9 cellular contexts compared by ENCODE assay signal in genomic region chr10:100007239-100008141, GRCh38. TPM values are rescaled to one million over a fixed set of nuclear protein-coding genes. Genes with fewer than 3 reads are reported as not detected.
DNase-seq lines count a peak whose midpoint lies in the region; ATAC-seq and TF ChIP-seq lines count a peak whose summit lies in the region.
"Had no signal": no experiment of that assay in that cellular context is flagged by ENCODE, and none has a peak within 500 bp of the region (broad histone marks: within the 10 kb centered on the region; RNA-seq: fewer than 3 reads in every experiment).

No MANE protein-coding gene starts in this region.

- ATAC-seq in activated T-cell treated with anti-CD3 and anti-CD28 coated beads, Interleukin-2, amount 50 U/mL, for 4 hours: no peak
- ATAC-seq in GM18867 (IDR thresholded peaks at IDR 0.05; ENCODE audit: unreplicated experiment) (no peak), GM21529 (IDR thresholded peaks at IDR 0.05; ENCODE audit: unreplicated experiment) (no peak)

- peaks cover 12% of the 10 kb centered on the region for H4K20me1 ChIP-seq in hepatocyte (ENCODE audit: insufficient read depth, poor library complexity, severe bottlenecking)

- H3K27me3 ChIP-seq in hepatocyte (no peaks in the 10 kb centered on the region), suprapubic skin (no peaks in the 10 kb centered on the region)

- no peak for TF ChIP-seq EP300 in suprapubic skin (IDR thresholded peaks at IDR 0.05)

- DNase-seq in activated T-cell treated with anti-CD3 and anti-CD28 coated beads, Interleukin-2, amount 50 U/mL, for 4 hours: no peak
- no peak for DNase-seq in activated T-cell treated with anti-CD3 and anti-CD28 coated beads, Interleukin-2, amount 50 U/mL, for 1 hour
- no peak for DNase-seq in activated T-helper 1 cell treated with anti-CD3 and anti-CD28 coated beads, Interleukin-12 subunit alpha, Interleukin-12 subunit beta, Interleukin-2, Interleukin-4 antibody, amounts not matched to agents 30 ng/mL and 10 ng/mL and 1 ng/mL, durations not matched to agents 14 hours and 24 hours and 36 hours (ENCODE audit: low spot score)
- DNase-seq in hepatocyte (ENCODE audit: low spot score) (no peak), suprapubic skin (ENCODE audit: low spot score in 2 of 2) (no peak), NCI-H2107 (lab: John Stamatoyannopoulos, UW) (no peak)
- DNase-seq: central memory CD4-positive, alpha-beta T cell had no signal

- peak overlapping the region; percentile 53 for H3K4me3 Mint-ChIP-seq in activated T-cell treated with anti-CD3 and anti-CD28 coated beads, Interleukin-2, amount 50 U/mL, for 4 hours
- H3K4me3 Mint-ChIP-seq in activated T-helper 1 cell treated with anti-CD3 and anti-CD28 coated beads, Interleukin-12 subunit alpha, Interleukin-12 subunit beta, Interleukin-2, Interleukin-4 antibody, amounts not matched to agents 30 ng/mL and 10 ng/mL and 1 ng/mL, durations not matched to agents 14 hours and 24 hours and 36 hours: peak overlapping the region; percentile 84

- H3K9me3 ChIP-seq in hepatocyte (ENCODE audit: low read depth) (no peaks in the 10 kb centered on the region), suprapubic skin (no peaks in the 10 kb centered on the region)

- no peaks in the 10 kb centered on the region for H3K36me3 ChIP-seq in hepatocyte (replicated peaks; ENCODE audit: insufficient read depth, low read depth)
- H3K36me3 ChIP-seq in suprapubic skin: no peaks in the 10 kb centered on the region

- peaks cover 66% of the 10 kb centered on the region for H3K79me2 ChIP-seq in hepatocyte

- H2AFZ ChIP-seq in hepatocyte: no peak overlapping the region

- peaks cover 45% of the 10 kb centered on the region for H3K4me1 Mint-ChIP-seq in activated T-cell treated with anti-CD3 and anti-CD28 coated beads, Interleukin-2, amount 50 U/mL, for 4 hours (ENCODE audit: low read depth)
- H3K4me1 Mint-ChIP-seq in activated T-helper 1 cell treated with anti-CD3 and anti-CD28 coated beads, Interleukin-12 subunit alpha, Interleukin-12 subunit beta, Interleukin-2, Interleukin-4 antibody, amounts not matched to agents 30 ng/mL and 10 ng/mL and 1 ng/mL, durations not matched to agents 14 hours and 24 hours and 36 hours (ENCODE audit: low read depth): peaks cover 41% of the 10 kb centered on the region

- no peak for TF ChIP-seq CTCF in hepatocyte (IDR thresholded peaks at IDR 0.05; ENCODE audit: poor library complexity)
- no peak for TF ChIP-seq CTCF in suprapubic skin (IDR thresholded peaks at IDR 0.05)

- H3K9me2 ChIP-seq in hepatocyte (replicated peaks; ENCODE audit: insufficient read depth): no peaks in the 10 kb centered on the region

- 56% methylated on average over 10 of the region's 10 CpGs for WGBS in hepatocyte (ENCODE audit: low lambda C conversion rate, missing lambda C conversion rate)
- 49% methylated on average over 10 of the region's 10 CpGs for WGBS in suprapubic skin

- H3K27ac Mint-ChIP-seq in activated T-helper 1 cell treated with anti-CD3 and anti-CD28 coated beads, Interleukin-12 subunit alpha, Interleukin-12 subunit beta, Interleukin-2, Interleukin-4 antibody, amounts not matched to agents 30 ng/mL and 10 ng/mL and 1 ng/mL, durations not matched to agents 14 hours and 24 hours and 36 hours: no peak overlapping the region

- H3K36me3 Mint-ChIP-seq in activated T-cell treated with anti-CD3 and anti-CD28 coated beads, Interleukin-2, amount 50 U/mL, for 4 hours (ENCODE audit: insufficient read depth): no peaks in the 10 kb centered on the region
- H3K36me3 Mint-ChIP-seq in activated T-helper 1 cell treated with anti-CD3 and anti-CD28 coated beads, Interleukin-12 subunit alpha, Interleukin-12 subunit beta, Interleukin-2, Interleukin-4 antibody, amounts not matched to agents 30 ng/mL and 10 ng/mL and 1 ng/mL, durations not matched to agents 14 hours and 24 hours and 36 hours (ENCODE audit: low read depth): no peaks in the 10 kb centered on the region

- peak overlapping the region; percentile 81 for H3K27ac ChIP-seq in hepatocyte
- peak overlapping the region; percentile 92 for H3K27ac ChIP-seq in suprapubic skin

- TF ChIP-seq POLR2A in suprapubic skin (IDR thresholded peaks at IDR 0.05): no peak

- intact Hi-C loops in activated T-helper 1 cell treated with anti-CD3 and anti-CD28 coated beads, Interleukin-12 subunit alpha, Interleukin-12 subunit beta, Interleukin-2, Interleukin-4 antibody, amounts not matched to agents 30 ng/mL and 10 ng/mL and 1 ng/mL, durations not matched to agents 14 hours and 24 hours and 36 hours (cut with micrococcal nuclease): loop anchor here (2.0 to 10.0 kb wide), 3 partner anchors 39 to 275 kb away; partner anchors contain the start of genes COX15, CUTC and ERLIN1

- peak overlapping the region; percentile 93 for H3K4me3 ChIP-seq in hepatocyte
- H3K4me3 ChIP-seq in suprapubic skin: peak overlapping the region; percentile 63

- peaks cover 20% of the 10 kb centered on the region for H3K4me1 ChIP-seq in hepatocyte (ENCODE audit: insufficient read depth)
- peaks cover 42% of the 10 kb centered on the region for H3K4me1 ChIP-seq in suprapubic skin

- peak overlapping the region; percentile 89 for H3K4me2 ChIP-seq in hepatocyte

- no peaks in the 10 kb centered on the region for H3K27me3 Mint-ChIP-seq in activated T-cell treated with anti-CD3 and anti-CD28 coated beads, Interleukin-2, amount 50 U/mL, for 4 hours (ENCODE audit: low read depth)
- H3K27me3 Mint-ChIP-seq in activated T-helper 1 cell treated with anti-CD3 and anti-CD28 coated beads, Interleukin-12 subunit alpha, Interleukin-12 subunit beta, Interleukin-2, Interleukin-4 antibody, amounts not matched to agents 30 ng/mL and 10 ng/mL and 1 ng/mL, durations not matched to agents 14 hours and 24 hours and 36 hours (ENCODE audit: insufficient read depth): peaks cover 17% of the 10 kb centered on the region

- no peaks in the 10 kb centered on the region for H3K9me3 Mint-ChIP-seq in activated T-cell treated with anti-CD3 and anti-CD28 coated beads, Interleukin-2, amount 50 U/mL, for 4 hours
- no peaks in the 10 kb centered on the region for H3K9me3 Mint-ChIP-seq in activated T-helper 1 cell treated with anti-CD3 and anti-CD28 coated beads, Interleukin-12 subunit alpha, Interleukin-12 subunit beta, Interleukin-2, Interleukin-4 antibody, amounts not matched to agents 30 ng/mL and 10 ng/mL and 1 ng/mL, durations not matched to agents 14 hours and 24 hours and 36 hours

RNA-seq across cellular contexts. Expression of gene DNMBP, which starts 2.3 kb away (rescaled TPM):
- 1 to 10 TPM; 1.0 to 1.3 (median 1.2) TPM for total RNA-seq in activated T-cell treated with anti-CD3 and anti-CD28 coated beads, Interleukin-2, amount 50 U/mL, for 4 hours
- total RNA-seq in activated T-helper 1 cell treated with anti-CD3 and anti-CD28 coated beads, Interleukin-12 subunit alpha, Interleukin-12 subunit beta, Interleukin-2, Interleukin-4 antibody, amounts not matched to agents 30 ng/mL and 10 ng/mL and 1 ng/mL, durations not matched to agents 14 hours and 24 hours and 36 hours: 1.4 and 1.5 TPM in 2 replicates
- 16.5 and 18.2 TPM in 2 replicates for total RNA-seq in hepatocyte
- 11.6 and 13.9 TPM in 2 replicates for polyA plus RNA-seq in hepatocyte
- total RNA-seq in suprapubic skin: 10 to 100 TPM; 43.4 to 89.6 (median 52.3) TPM
